3 cellular contexts compared by ENCODE assay signal in the genomic region with DNA sequence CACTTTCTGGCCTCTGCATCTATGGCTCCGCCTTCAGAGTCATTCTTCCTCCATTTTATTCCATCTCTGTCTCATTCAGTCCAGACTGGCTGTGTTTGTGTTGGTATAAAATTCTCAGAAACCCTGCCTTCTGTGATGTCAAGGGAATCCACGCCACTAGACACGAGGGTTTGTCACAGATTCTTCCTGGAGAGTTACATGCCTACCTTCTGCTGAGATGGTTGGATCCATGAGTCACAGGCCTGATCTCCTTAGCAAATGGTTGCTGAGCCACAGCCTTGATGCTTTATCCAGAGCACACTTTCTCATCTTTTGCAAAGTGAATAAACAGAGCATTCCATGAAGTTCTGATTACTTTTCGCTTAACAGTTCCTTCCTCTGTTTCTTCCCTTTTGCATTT.
TF ChIP-seq lines count a peak whose summit lies in the region.

No MANE protein-coding gene starts in this region.

TF ChIP-seq in A549, 52 proteins besides CTCF, POLR2A, EP300 and RAD21:
- TF ChIP-seq CHD4 (IDR thresholded peaks at IDR 0.05; ENCODE audit: borderline replicate concordance), result no peak
- TF ChIP-seq CEBPB (IDR thresholded peaks at IDR 0.05), result no peak
- TF ChIP-seq EHF (CRISPR knock-in tag; IDR thresholded peaks at IDR 0.05), result no peak
- no peak for TF ChIP-seq MAZ (IDR thresholded peaks at IDR 0.05; ENCODE audit: borderline replicate concordance, low read depth, low read length)
- TF ChIP-seq FOSL2 (IDR thresholded peaks at IDR 0.05), result no peak
- TF ChIP-seq FOSL2 (CRISPR knock-in tag; IDR thresholded peaks at IDR 0.05), result no peak
- TF ChIP-seq HDAC2 (IDR thresholded peaks at IDR 0.05), result no peak
- TF ChIP-seq HOXB5 (CRISPR knock-in tag; IDR thresholded peaks at IDR 0.05), result no peak
- TF ChIP-seq RARB (CRISPR knock-in tag; IDR thresholded peaks at IDR 0.05), result no peak
TF ChIP-seq in A549: peak in this region for 0.

TF ChIP-seq in K562, 482 proteins besides CTCF, POLR2A, EP300 and RAD21:
- TF ChIP-seq ZNF75A (CRISPR knock-in tag; IDR thresholded peaks at IDR 0.05) (no peak), NFRKB (IDR thresholded peaks at IDR 0.05; ENCODE audit: low read depth) (no peak), HNRNPK (IDR thresholded peaks at IDR 0.05; ENCODE audit: low read depth, low read length, poor library complexity, severe bottlenecking) (no peak), YY1 (IDR thresholded peaks at IDR 0.05; ENCODE audit: borderline replicate concordance in 1 of 3, control insufficient read depth in 1 of 3, extremely low read depth in 1 of 3, insufficient read depth in 3 of 3, insufficient read length in 1 of 3, insufficient replicate concordance in 2 of 3, low read depth in 1 of 3, low read length in 2 of 3) (peak in 1 of 3 experiments; percentile 55), ATF7 (IDR thresholded peaks at IDR 0.05) (peak; percentile 17; the same call in 1 of the 2 replicates)
- TF ChIP-seq, protein P1, sequence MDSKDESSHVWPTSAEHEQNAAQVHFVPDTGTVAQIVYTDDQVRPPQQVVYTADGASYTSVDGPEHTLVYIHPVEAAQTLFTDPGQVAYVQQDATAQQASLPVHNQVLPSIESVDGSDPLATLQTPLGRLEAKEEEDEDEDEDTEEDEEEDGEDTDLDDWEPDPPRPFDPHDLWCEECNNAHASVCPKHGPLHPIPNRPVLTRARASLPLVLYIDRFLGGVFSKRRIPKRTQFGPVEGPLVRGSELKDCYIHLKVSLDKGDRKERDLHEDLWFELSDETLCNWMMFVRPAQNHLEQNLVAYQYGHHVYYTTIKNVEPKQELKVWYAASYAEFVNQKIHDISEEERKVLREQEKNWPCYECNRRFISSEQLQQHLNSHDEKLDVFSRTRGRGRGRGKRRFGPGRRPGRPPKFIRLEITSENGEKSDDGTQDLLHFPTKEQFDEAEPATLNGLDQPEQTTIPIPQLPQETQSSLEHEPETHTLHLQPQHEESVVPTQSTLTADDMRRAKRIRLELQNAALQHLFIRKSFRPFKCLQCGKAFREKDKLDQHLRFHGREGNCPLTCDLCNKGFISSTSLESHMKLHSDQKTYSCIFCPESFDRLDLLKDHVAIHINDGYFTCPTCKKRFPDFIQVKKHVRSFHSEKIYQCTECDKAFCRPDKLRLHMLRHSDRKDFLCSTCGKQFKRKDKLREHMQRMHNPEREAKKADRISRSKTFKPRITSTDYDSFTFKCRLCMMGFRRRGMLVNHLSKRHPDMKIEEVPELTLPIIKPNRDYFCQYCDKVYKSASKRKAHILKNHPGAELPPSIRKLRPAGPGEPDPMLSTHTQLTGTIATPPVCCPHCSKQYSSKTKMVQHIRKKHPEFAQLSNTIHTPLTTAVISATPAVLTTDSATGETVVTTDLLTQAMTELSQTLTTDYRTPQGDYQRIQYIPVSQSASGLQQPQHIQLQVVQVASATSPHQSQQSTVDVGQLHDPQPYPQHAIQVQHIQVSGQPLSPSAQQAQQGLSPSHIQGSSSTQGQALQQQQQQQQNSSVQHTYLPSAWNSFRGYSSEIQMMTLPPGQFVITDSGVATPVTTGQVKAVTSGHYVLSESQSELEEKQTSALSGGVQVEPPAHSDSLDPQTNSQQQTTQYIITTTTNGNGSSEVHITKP (IDR thresholded peaks at IDR 0.05; ENCODE audit: partially characterized antibody), result peak; percentile 93
TF ChIP-seq in K562: peak in this region for 3.

TF ChIP-seq in WTC11, 78 proteins besides CTCF, POLR2A, EP300 and RAD21:
- TF ChIP-seq OVOL2 (CRISPR knock-in tag; IDR thresholded peaks at IDR 0.05; ENCODE audit: borderline replicate concordance), result no peak
- TF ChIP-seq, protein P2, sequence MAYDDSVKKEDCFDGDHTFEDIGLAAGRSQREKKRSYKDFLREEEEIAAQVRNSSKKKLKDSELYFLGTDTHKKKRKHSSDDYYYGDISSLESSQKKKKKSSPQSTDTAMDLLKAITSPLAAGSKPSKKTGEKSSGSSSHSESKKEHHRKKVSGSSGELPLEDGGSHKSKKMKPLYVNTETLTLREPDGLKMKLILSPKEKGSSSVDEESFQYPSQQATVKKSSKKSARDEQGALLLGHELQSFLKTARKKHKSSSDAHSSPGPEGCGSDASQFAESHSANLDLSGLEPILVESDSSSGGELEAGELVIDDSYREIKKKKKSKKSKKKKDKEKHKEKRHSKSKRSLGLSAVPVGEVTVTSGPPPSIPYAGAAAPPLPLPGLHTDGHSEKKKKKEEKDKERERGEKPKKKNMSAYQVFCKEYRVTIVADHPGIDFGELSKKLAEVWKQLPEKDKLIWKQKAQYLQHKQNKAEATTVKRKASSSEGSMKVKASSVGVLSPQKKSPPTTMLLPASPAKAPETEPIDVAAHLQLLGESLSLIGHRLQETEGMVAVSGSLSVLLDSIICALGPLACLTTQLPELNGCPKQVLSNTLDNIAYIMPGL (CRISPR knock-in tag; IDR thresholded peaks at IDR 0.05), result no peak
- no peak for TF ChIP-seq MXD4 (CRISPR knock-in tag; IDR thresholded peaks at IDR 0.05; ENCODE audit: borderline replicate concordance)
- TF ChIP-seq, protein P3, sequence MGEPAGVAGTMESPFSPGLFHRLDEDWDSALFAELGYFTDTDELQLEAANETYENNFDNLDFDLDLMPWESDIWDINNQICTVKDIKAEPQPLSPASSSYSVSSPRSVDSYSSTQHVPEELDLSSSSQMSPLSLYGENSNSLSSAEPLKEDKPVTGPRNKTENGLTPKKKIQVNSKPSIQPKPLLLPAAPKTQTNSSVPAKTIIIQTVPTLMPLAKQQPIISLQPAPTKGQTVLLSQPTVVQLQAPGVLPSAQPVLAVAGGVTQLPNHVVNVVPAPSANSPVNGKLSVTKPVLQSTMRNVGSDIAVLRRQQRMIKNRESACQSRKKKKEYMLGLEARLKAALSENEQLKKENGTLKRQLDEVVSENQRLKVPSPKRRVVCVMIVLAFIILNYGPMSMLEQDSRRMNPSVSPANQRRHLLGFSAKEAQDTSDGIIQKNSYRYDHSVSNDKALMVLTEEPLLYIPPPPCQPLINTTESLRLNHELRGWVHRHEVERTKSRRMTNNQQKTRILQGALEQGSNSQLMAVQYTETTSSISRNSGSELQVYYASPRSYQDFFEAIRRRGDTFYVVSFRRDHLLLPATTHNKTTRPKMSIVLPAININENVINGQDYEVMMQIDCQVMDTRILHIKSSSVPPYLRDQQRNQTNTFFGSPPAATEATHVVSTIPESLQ (CRISPR knock-in tag; IDR thresholded peaks at IDR 0.05), result no peak
